In genomic region chr22:47114813-47115517, GRCh38 we compare ENCODE assay signal across 23 cellular contexts.
"Had no signal": no experiment of that assay in that cellular context is flagged by ENCODE, and none has a peak within 500 bp of the region (broad histone marks: within the 10 kb centered on the region; RNA-seq: fewer than 3 reads in every experiment).

No MANE protein-coding gene starts in this region.

- H2AFZ ChIP-seq: neural progenitor cell had no signal

- H3K27ac Mint-ChIP-seq: activated CD8-positive, alpha-beta memory T cell treated with anti-CD3 and anti-CD28 coated beads, Interleukin-2, amount 10 ng/mL, durations not matched to agents 7 days and 5 days; activated CD8-positive, alpha-beta T cell treated with anti-CD3 and anti-CD28 coated beads for 36 hours; neural progenitor cell had no signal

- H3K4me3 ChIP-seq: dorsolateral prefrontal cortex, esophagus squamous epithelium, gastroesophageal sphincter, heart left ventricle, neural progenitor cell, prostate gland, tibial artery had no signal

- H3K9me3 ChIP-seq: esophagus squamous epithelium, gastroesophageal sphincter, heart left ventricle, prostate gland, tibial artery had no signal

- H3K4me3 Mint-ChIP-seq: activated CD4-positive, alpha-beta T cell treated with anti-CD3 and anti-CD28 coated beads, Interleukin-2, amount 10 ng/mL, durations not matched to agents 7 days and 5 days; activated CD8-positive, alpha-beta memory T cell treated with anti-CD3 and anti-CD28 coated beads, Interleukin-2, amount 10 ng/mL, durations not matched to agents 7 days and 5 days; activated CD8-positive, alpha-beta T cell treated with anti-CD3 and anti-CD28 coated beads for 36 hours; activated naive CD4-positive, alpha-beta T cell treated with anti-CD3 and anti-CD28 coated beads, Interleukin-2, amount 50 U/mL, for 24 hours; brain; neural progenitor cell; stimulated activated naive CD8-positive, alpha-beta T cell treated with anti-CD3 and anti-CD28 coated beads, Interleukin-15, amount 100 ng/mL, for 72 hours had no signal

- H3K27me3 Mint-ChIP-seq: activated CD4-positive, alpha-beta T cell treated with anti-CD3 and anti-CD28 coated beads, Interleukin-2, amount 10 ng/mL, durations not matched to agents 7 days and 5 days; activated CD8-positive, alpha-beta memory T cell treated with anti-CD3 and anti-CD28 coated beads, Interleukin-2, amount 10 ng/mL, durations not matched to agents 7 days and 5 days; activated CD8-positive, alpha-beta T cell treated with anti-CD3 and anti-CD28 coated beads for 36 hours; activated naive CD4-positive, alpha-beta T cell treated with anti-CD3 and anti-CD28 coated beads, Interleukin-2, amount 50 U/mL, for 24 hours; brain; naive B cell; stimulated activated naive CD8-positive, alpha-beta T cell treated with anti-CD3 and anti-CD28 coated beads, Interleukin-15, amount 100 ng/mL, for 72 hours had no signal

- ATAC-seq: activated CD8-positive, alpha-beta memory T cell treated with anti-CD3 and anti-CD28 coated beads, Interleukin-2, amount 10 ng/mL, durations not matched to agents 7 days and 5 days; activated CD8-positive, alpha-beta T cell treated with anti-CD3 and anti-CD28 coated beads for 36 hours; gastroesophageal sphincter; heart left ventricle; left cardiac atrium; stimulated activated naive CD8-positive, alpha-beta T cell treated with anti-CD3 and anti-CD28 coated beads, Interleukin-15, amount 100 ng/mL, for 72 hours had no signal

- H3K27me3 ChIP-seq: dorsolateral prefrontal cortex, esophagus squamous epithelium, gastroesophageal sphincter, heart left ventricle, neural progenitor cell, tibial artery had no signal

- H3K36me3 Mint-ChIP-seq: activated naive CD4-positive, alpha-beta T cell treated with anti-CD3 and anti-CD28 coated beads, Interleukin-2, amount 50 U/mL, for 24 hours; brain had no signal

- H3K9me3 Mint-ChIP-seq: activated CD4-positive, alpha-beta T cell treated with anti-CD3 and anti-CD28 coated beads, Interleukin-2, amount 10 ng/mL, durations not matched to agents 7 days and 5 days; activated CD8-positive, alpha-beta T cell treated with anti-CD3 and anti-CD28 coated beads for 36 hours; activated naive CD4-positive, alpha-beta T cell treated with anti-CD3 and anti-CD28 coated beads, Interleukin-2, amount 50 U/mL, for 24 hours; naive B cell; neural progenitor cell; stimulated activated naive CD8-positive, alpha-beta T cell treated with anti-CD3 and anti-CD28 coated beads, Interleukin-15, amount 100 ng/mL, for 72 hours had no signal

- H3K4me2 ChIP-seq: neural progenitor cell had no signal

- DNase-seq: activated CD4-positive, alpha-beta T cell treated with anti-CD3 and anti-CD28 coated beads, Interleukin-2, amount 10 ng/mL, durations not matched to agents 7 days and 5 days; activated CD4-positive, CD25-positive, alpha-beta regulatory T cell treated with anti-CD3 and anti-CD28 coated beads, Interleukin-2, amount 50 U/mL, for 72 hours; activated CD8-positive, alpha-beta memory T cell treated with anti-CD3 and anti-CD28 coated beads, Interleukin-2, amount 10 ng/mL, durations not matched to agents 7 days and 5 days; activated CD8-positive, alpha-beta T cell treated with anti-CD3 and anti-CD28 coated beads for 36 hours; activated gamma-delta T cell treated with Interleukin-2 at 50 U/mL for 16 hours; activated T-cell treated with anti-CD3 and anti-CD28 coated beads for 4 hours; caudate nucleus; esophagus squamous epithelium; islet precursor cell; left cardiac atrium; mesendoderm; naive B cell; stimulated activated CD4-positive, alpha-beta T cell treated with anti-CD3 and anti-CD28 coated beads, Interleukin-1b, Interleukin-23, amount 100 ng/mL, for 48 hours; stimulated activated naive CD8-positive, alpha-beta T cell treated with anti-CD3 and anti-CD28 coated beads, Interleukin-15, amount 100 ng/mL, for 72 hours had no signal

- H3K4me1 ChIP-seq: gastroesophageal sphincter, heart left ventricle, neural progenitor cell, prostate gland, tibial artery had no signal

- H3K36me3 ChIP-seq: neural progenitor cell, prostate gland had no signal

- H3K27ac ChIP-seq: dorsolateral prefrontal cortex, esophagus squamous epithelium, gastroesophageal sphincter, heart left ventricle, neural progenitor cell, prostate gland, tibial artery, VCaP had no signal

- H3K4me1 Mint-ChIP-seq: activated CD4-positive, alpha-beta T cell treated with anti-CD3 and anti-CD28 coated beads, Interleukin-2, amount 10 ng/mL, durations not matched to agents 7 days and 5 days; activated CD8-positive, alpha-beta memory T cell treated with anti-CD3 and anti-CD28 coated beads, Interleukin-2, amount 10 ng/mL, durations not matched to agents 7 days and 5 days; activated naive CD4-positive, alpha-beta T cell treated with anti-CD3 and anti-CD28 coated beads, Interleukin-2, amount 50 U/mL, for 24 hours; stimulated activated naive CD8-positive, alpha-beta T cell treated with anti-CD3 and anti-CD28 coated beads, Interleukin-15, amount 100 ng/mL, for 72 hours had no signal
